8 cellular contexts compared by ENCODE assay signal in genomic region chr6:43172127-43173007, GRCh38. TPM values are rescaled to one million over a fixed set of nuclear protein-coding genes. Genes with fewer than 3 reads are reported as not detected.
DNase-seq lines count a peak whose midpoint lies in the region; ATAC-seq and TF ChIP-seq lines count a peak whose summit lies in the region.

No MANE protein-coding gene starts in this region.

- DNase-seq in BE2C (peak; percentile 53), anterior cingulate cortex (lab: John Stamatoyannopoulos, UW) (peak in 38 of 58 donors; percentile 10 to 63 (median 37)), iPS DF 6.9 (ENCODE audit: low read depth, low spot score) (no peak), retina (peak; percentile 57), 8988T (no peak)

- peak overlapping the region; percentile 82 for H3K4me3 ChIP-seq in BE2C (ENCODE audit: low read depth, low read length)
- peak overlapping the region; percentile 82 for H3K4me3 ChIP-seq in HEK293 (ENCODE audit: low read depth, low read length)
- H3K4me3 ChIP-seq in iPS DF 6.9 (ENCODE audit: low read length): peak overlapping the region; percentile 96

- H3K4me1 ChIP-seq in BE2C (peaks cover 12% of the 10 kb centered on the region), HEK293 (ENCODE audit: control insufficient read depth, insufficient read depth, low read length) (peaks cover 15% of the 10 kb centered on the region), iPS DF 6.9 (ENCODE audit: control insufficient read depth, insufficient read depth, low read length) (peaks cover 4% of the 10 kb centered on the region)

- peak overlapping the region; percentile 98 for H3K27ac ChIP-seq in HEK293 (ENCODE audit: extremely low read depth, low read depth, low read length)
- H3K27ac ChIP-seq in iPS DF 6.9 (ENCODE audit: low read length): no peak overlapping the region

- CTCF ChIA-PET in HEK293 (lab: Yijun Ruan, JAX): interaction anchor here (0.6 to 2.6 kb wide), 9 partner anchors 8 to 420 kb away, joined by 3 to 11 read pairs (median 4); partner anchors contain the start of genes CUL9 and DNPH1

- H3K27me3 ChIP-seq in BE2C (no peaks in the 10 kb centered on the region), iPS DF 6.9 (ENCODE audit: control insufficient read depth, insufficient read depth, low read length) (no peaks in the 10 kb centered on the region)

- WGBS in iPS DF 6.9 (ENCODE audit: insufficient coverage, insufficient read length): no CpG with 5 or more reads among the region's 43 CpGs

- ATAC-seq in SK-N-SH treated with all-trans-retinoic acid at 6 μM for 48 hours (peak; percentile 1), HG02588 (IDR thresholded peaks at IDR 0.05; ENCODE audit: unreplicated experiment) (no peak)

- TF ChIP-seq CTCF in BE2C (IDR thresholded peaks at IDR 0.05; ENCODE audit: low read depth, low read length) (no peak), HEK293 (tag by site-specific recombination; IDR thresholded peaks at IDR 0.05) (no peak)

- H3K9me3 ChIP-seq in BE2C (no peaks in the 10 kb centered on the region), HEK293 (ENCODE audit: control insufficient read depth, insufficient read depth, low read depth, low read length) (no peaks in the 10 kb centered on the region), iPS DF 6.9 (ENCODE audit: control insufficient read depth, insufficient read depth, low read length) (no peaks in the 10 kb centered on the region)

- H3K36me3 ChIP-seq in BE2C (peaks cover 26% of the 10 kb centered on the region), HEK293 (ENCODE audit: control insufficient read depth in 2 of 2, insufficient read depth in 1 of 2, low read length in 2 of 2) (peaks cover 17 to 31% of the 10 kb centered on the region in 2 experiments), iPS DF 6.9 (ENCODE audit: control insufficient read depth, insufficient read depth, low read length) (peaks cover 12% of the 10 kb centered on the region; the same call in 1 of the 2 replicates)

- POLR2A ChIA-PET in HEK293 (lab: Yijun Ruan, JAX): interaction anchor here (1.0 to 2.4 kb wide), 5 partner anchors 10 to 243 kb away, joined by 4 to 12 read pairs (median 4); partner anchors contain the start of genes CNPY3, CUL9, KLHDC3 and MEA1

TF ChIP-seq in HEK293, 187 proteins besides CTCF, POLR2A, EP300 and RAD21 (continues in another document):
- TF ChIP-seq ZSCAN4 (tag by site-specific recombination; IDR thresholded peaks at IDR 0.05) (no peak), ZBTB48 (tag by site-specific recombination; IDR thresholded peaks at IDR 0.05) (peak; percentile 100), ZNF704 (tag by site-specific recombination; IDR thresholded peaks at IDR 0.05) (no peak), ZNF621 (tag by site-specific recombination; IDR thresholded peaks at IDR 0.05) (no peak), ZNF24 (tag by site-specific recombination; IDR thresholded peaks at IDR 0.05) (peak; percentile 49; the same call in 1 of the 2 replicates), SP7 (tag by site-specific recombination; IDR thresholded peaks at IDR 0.05) (peak; percentile 69), ZBTB17 (tag by site-specific recombination; IDR thresholded peaks at IDR 0.05) (peak; percentile 77), ZNF48 (tag by site-specific recombination; IDR thresholded peaks at IDR 0.05) (no peak), ZBTB49 (tag by site-specific recombination; IDR thresholded peaks at IDR 0.05; ENCODE audit: low read depth) (no peak), GFI1B (tag by site-specific recombination; IDR thresholded peaks at IDR 0.05) (no peak)

TF ChIP-seq in SK-N-SH treated with all-trans-retinoic acid at 6 μM for 48 hours, 23 proteins besides CTCF, POLR2A, EP300 and RAD21 (continues in another document):
- TF ChIP-seq ZNF70 (CRISPR knock-in tag; IDR thresholded peaks at IDR 0.05) (no peak), ZFP30 (CRISPR knock-in tag; IDR thresholded peaks at IDR 0.05) (no peak), SNAI2 (CRISPR knock-in tag; IDR thresholded peaks at IDR 0.05) (no peak), ESRRG (CRISPR knock-in tag; IDR thresholded peaks at IDR 0.05) (no peak), ZC3H10 (CRISPR knock-in tag; IDR thresholded peaks at IDR 0.05) (no peak), ZNF565 (CRISPR knock-in tag; conservative IDR thresholded peaks at IDR 0.05; ENCODE audit: low read depth) (no peak), OSR1 (CRISPR knock-in tag; IDR thresholded peaks at IDR 0.05) (no peak), RARB (CRISPR knock-in tag; IDR thresholded peaks at IDR 0.05) (no peak), PATZ1 (CRISPR knock-in tag; IDR thresholded peaks at IDR 0.05; ENCODE audit: borderline replicate concordance) (no peak), ARNTL (CRISPR knock-in tag; IDR thresholded peaks at IDR 0.05; ENCODE audit: borderline replicate concordance, low read depth) (no peak), CSDC2 (CRISPR knock-in tag; IDR thresholded peaks at IDR 0.05) (no peak), CSRNP3 (CRISPR knock-in tag; IDR thresholded peaks at IDR 0.05) (no peak), POU6F1 (CRISPR knock-in tag; IDR thresholded peaks at IDR 0.05; ENCODE audit: borderline replicate concordance, low read depth) (no peak), TCF4 (CRISPR knock-in tag; IDR thresholded peaks at IDR 0.05; ENCODE audit: borderline replicate concordance) (no peak), GLIS3 (CRISPR knock-in tag; IDR thresholded peaks at IDR 0.05) (no peak), ZNF8 (CRISPR knock-in tag; IDR thresholded peaks at IDR 0.05) (no peak), TOX (CRISPR knock-in tag; IDR thresholded peaks at IDR 0.05; ENCODE audit: borderline replicate concordance) (no peak)
- TF ChIP-seq, protein P1, sequence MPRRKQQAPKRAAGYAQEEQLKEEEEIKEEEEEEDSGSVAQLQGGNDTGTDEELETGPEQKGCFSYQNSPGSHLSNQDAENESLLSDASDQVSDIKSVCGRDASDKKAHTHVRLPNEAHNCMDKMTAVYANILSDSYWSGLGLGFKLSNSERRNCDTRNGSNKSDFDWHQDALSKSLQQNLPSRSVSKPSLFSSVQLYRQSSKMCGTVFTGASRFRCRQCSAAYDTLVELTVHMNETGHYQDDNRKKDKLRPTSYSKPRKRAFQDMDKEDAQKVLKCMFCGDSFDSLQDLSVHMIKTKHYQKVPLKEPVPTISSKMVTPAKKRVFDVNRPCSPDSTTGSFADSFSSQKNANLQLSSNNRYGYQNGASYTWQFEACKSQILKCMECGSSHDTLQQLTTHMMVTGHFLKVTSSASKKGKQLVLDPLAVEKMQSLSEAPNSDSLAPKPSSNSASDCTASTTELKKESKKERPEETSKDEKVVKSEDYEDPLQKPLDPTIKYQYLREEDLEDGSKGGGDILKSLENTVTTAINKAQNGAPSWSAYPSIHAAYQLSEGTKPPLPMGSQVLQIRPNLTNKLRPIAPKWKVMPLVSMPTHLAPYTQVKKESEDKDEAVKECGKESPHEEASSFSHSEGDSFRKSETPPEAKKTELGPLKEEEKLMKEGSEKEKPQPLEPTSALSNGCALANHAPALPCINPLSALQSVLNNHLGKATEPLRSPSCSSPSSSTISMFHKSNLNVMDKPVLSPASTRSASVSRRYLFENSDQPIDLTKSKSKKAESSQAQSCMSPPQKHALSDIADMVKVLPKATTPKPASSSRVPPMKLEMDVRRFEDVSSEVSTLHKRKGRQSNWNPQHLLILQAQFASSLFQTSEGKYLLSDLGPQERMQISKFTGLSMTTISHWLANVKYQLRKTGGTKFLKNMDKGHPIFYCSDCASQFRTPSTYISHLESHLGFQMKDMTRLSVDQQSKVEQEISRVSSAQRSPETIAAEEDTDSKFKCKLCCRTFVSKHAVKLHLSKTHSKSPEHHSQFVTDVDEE (CRISPR knock-in tag; IDR thresholded peaks at IDR 0.05): no peak

RNA-seq across cellular contexts. Expression of gene SRF, which starts 1.3 kb away (rescaled TPM):
- polyA plus RNA-seq in BE2C (2012; ENCODE audit: insufficient read depth, insufficient read length, low read depth): 48.9 TPM

RNA-seq across cellular contexts. Expression of gene CUL9, which starts 9.6 kb away (rescaled TPM):
- polyA plus RNA-seq in BE2C (2012; ENCODE audit: insufficient read depth, insufficient read length, low read depth): 57.6 TPM

RNA-seq across cellular contexts. Expression of gene DNPH1, which starts 56.9 kb away (rescaled TPM):
- 159 TPM for polyA plus RNA-seq in BE2C (2012; ENCODE audit: insufficient read depth, insufficient read length, low read depth)

Comparison
In these comparisons a context has a peak if more than half of its experiments do, and no peak if none do; other contexts are left out.
1. DNase-seq: peak in BE2C (single experiment), anterior cingulate cortex (38 of 58) and retina (single experiment); none in iPS DF 6.9 (single experiment) and 8988T (single experiment).
2. Peak in every context shown above with its lines, with median percentiles within 50 percentile points of each other: H3K4me3 ChIP-seq.